ENCODE assay signal across 20 cellular contexts in the genomic region with DNA sequence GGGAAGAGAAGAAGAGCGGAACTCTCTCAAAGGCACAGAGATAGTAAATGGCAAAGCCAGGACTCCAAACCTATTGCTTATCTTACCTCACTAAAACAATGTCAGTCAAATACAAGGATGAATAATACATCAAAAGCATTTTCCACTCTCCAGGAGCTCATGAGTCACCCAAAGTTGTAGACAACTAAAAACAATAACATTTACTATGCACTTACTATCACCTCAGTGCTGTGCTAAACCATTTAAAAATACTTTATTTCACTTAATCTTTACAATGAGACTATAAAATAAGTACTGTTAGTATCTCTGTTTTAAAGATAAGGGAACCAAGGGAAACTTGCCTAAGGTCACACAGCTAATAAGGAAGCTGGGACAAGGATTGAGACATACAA.
DNase-seq lines count a peak whose midpoint lies in the region; ATAC-seq, FAIRE-seq and TF ChIP-seq lines count a peak whose summit lies in the region.
"Had no signal": no experiment of that assay in that cellular context is flagged by ENCODE, and none has a peak within 500 bp of the region (broad histone marks: within the 10 kb centered on the region; RNA-seq: fewer than 3 reads in every experiment).

No MANE protein-coding gene starts in this region.

- peak; percentile 5 for FAIRE-seq in keratinocyte (lab: Jason Lieb, UNC)
- FAIRE-seq: endometrium, GM12892, islet of Langerhans had no signal

- H3K9me1 ChIP-seq in keratinocyte (ENCODE audit: control insufficient read depth, extremely low read depth, insufficient read depth, low read length), result no peaks in the 10 kb centered on the region

- H3K27ac ChIP-seq in brain microvascular endothelial cell (no peak overlapping the region), keratinocyte (ENCODE audit: control insufficient read depth, insufficient read depth, low read length) (peak overlapping the region; percentile 70), esophagus muscularis mucosa (replicated peaks in 1 of 4) (no peak overlapping the region)
- H3K27ac ChIP-seq: skin epidermis had no signal

- H3K4me3 ChIP-seq in brain microvascular endothelial cell (ENCODE audit: low read depth, low read length) (no peak overlapping the region), keratinocyte (ENCODE audit: control insufficient read depth in 2 of 3, extremely low read depth in 1 of 3, insufficient read depth in 2 of 3, low read depth in 1 of 3, low read length in 3 of 3) (peak overlapping the region in 2 of 3 experiments; percentile 15 to 35), esophagus muscularis mucosa (no peak overlapping the region)
- H3K4me3 ChIP-seq: mucosa of descending colon, skin epidermis had no signal

- H3K9me3 ChIP-seq in keratinocyte (ENCODE audit: control insufficient read depth, low read depth, low read length) (no peaks in the 10 kb centered on the region), esophagus muscularis mucosa (no peaks in the 10 kb centered on the region)

- intact Hi-C loops in esophagus muscularis mucosa (cut with DNase I), result no loop called here

- dilution Hi-C loops in keratinocyte (cut with MboI; ENCODE audit: extremely low pct_ligation_motif_present, low sequenced_read_pairs), result no loop called here

- no peak for TF ChIP-seq POLR2A in esophagus muscularis mucosa (IDR thresholded peaks at IDR 0.05; ENCODE audit: low read depth)

- no peaks in the 10 kb centered on the region for H3K27me3 ChIP-seq in brain microvascular endothelial cell (replicated peaks)
- H3K27me3 ChIP-seq in keratinocyte (ENCODE audit: control insufficient read depth, extremely low read depth, insufficient read depth, low read length), result no peaks in the 10 kb centered on the region
- H3K27me3 ChIP-seq in esophagus muscularis mucosa, result no peaks in the 10 kb centered on the region

- no peak overlapping the region for H2AFZ ChIP-seq in keratinocyte (ENCODE audit: control insufficient read depth, low read length)

- WGBS in esophagus muscularis mucosa, result 76% methylated on average over 1 of the region's 1 CpG

- H4K20me1 ChIP-seq in keratinocyte (ENCODE audit: control insufficient read depth, extremely low read depth, insufficient read depth, low read length), result no peaks in the 10 kb centered on the region

- H3K4me1 ChIP-seq in keratinocyte (ENCODE audit: control insufficient read depth, extremely low read depth, insufficient read depth, low read length) (peaks cover 21% of the 10 kb centered on the region), esophagus muscularis mucosa (no peaks in the 10 kb centered on the region)

- in situ Hi-C loops in brain microvascular endothelial cell (cut with HindIII; ENCODE audit: low pct_ligation_motif_present, low sequenced_read_pairs), result no loop called here
- in situ Hi-C loops in ACHN (cut with HindIII; ENCODE audit: low pct_ligation_motif_present, low pct_unique_long_range_greater_than_20kb, low sequenced_read_pairs), result no loop called here

- no peak for ATAC-seq in GM18873 (IDR thresholded peaks at IDR 0.05; ENCODE audit: low FRiP score, unreplicated experiment)
- ATAC-seq: mucosa of descending colon; stimulated activated effector memory CD8-positive, alpha-beta T cell treated with anti-CD3 and anti-CD28 coated beads, Interleukin-12 subunit alpha, Interleukin-12 subunit beta, amount 100 ng/mL, for 72 hours had no signal

- TF ChIP-seq EP300 in esophagus muscularis mucosa (IDR thresholded peaks at IDR 0.05), result no peak

- H3K79me2 ChIP-seq in keratinocyte (ENCODE audit: control insufficient read depth, insufficient read depth, low read length), result no peaks in the 10 kb centered on the region

- H3K9ac ChIP-seq in keratinocyte (ENCODE audit: control insufficient read depth, extremely low read depth, insufficient read depth, low read length), result no peak overlapping the region

- H3K36me3 ChIP-seq in brain microvascular endothelial cell (replicated peaks), result no peaks in the 10 kb centered on the region
- no peaks in the 10 kb centered on the region for H3K36me3 ChIP-seq in keratinocyte (ENCODE audit: control insufficient read depth in 2 of 2, extremely low read depth in 1 of 2, insufficient read depth in 2 of 2, low read length in 2 of 2)
- H3K36me3 ChIP-seq in esophagus muscularis mucosa, result no peaks in the 10 kb centered on the region

- H3K4me2 ChIP-seq in keratinocyte (ENCODE audit: control insufficient read depth, extremely low read depth, insufficient read depth, low read depth, low read length), result peak overlapping the region; percentile 70

- TF ChIP-seq CTCF in brain microvascular endothelial cell (IDR thresholded peaks at IDR 0.05; ENCODE audit: low read depth, low read length, missing control alignments) (no peak), keratinocyte (optimal IDR thresholded peaks at IDR 0.05 in 1 of 3, IDR thresholded peaks at IDR 0.05 in 1 of 3, conservative IDR thresholded peaks at IDR 0.05 in 1 of 3; ENCODE audit: extremely low read depth in 1 of 3, insufficient read depth in 2 of 3, low read length in 3 of 3) (no peak), esophagus muscularis mucosa (IDR thresholded peaks at IDR 0.05) (no peak)

- DNase-seq in DMS53 treated with DMSO at 0.1 percent for 48 hours (lab: John Stamatoyannopoulos, UW; ENCODE audit: unreplicated experiment), result peak; percentile 33
- peak; percentile 88 for DNase-seq in M059J (ENCODE audit: low read depth)
- DNase-seq in brain microvascular endothelial cell, result peak; percentile 2
- peak; percentile 35 for DNase-seq in keratinocyte (ENCODE audit: low read depth, low spot score)
- no peak for DNase-seq in esophagus muscularis mucosa (ENCODE audit: extremely low spot score)
- no peak for DNase-seq in ACHN
- DNase-seq in AG08395 (ENCODE audit: low spot score), result no peak
- DNase-seq: activated CD4-positive, alpha-beta T cell treated with anti-CD3 and anti-CD28 coated beads for 48 hours; CD8-positive, alpha-beta memory T cell; glutamatergic neuron; GOT3; KBM-7; mucosa of descending colon; nucleus accumbens had no signal

Comparison
In these comparisons a context has a peak if more than half of its experiments do, and no peak if none do; other contexts are left out.
1. DNase-seq: peak in DMS53 treated with DMSO at 0.1 percent for 48 hours (single experiment), M059J (single experiment), brain microvascular endothelial cell (single experiment) and keratinocyte (single experiment); none in esophagus muscularis mucosa (single experiment), ACHN (single experiment) and AG08395 (single experiment).
2. H3K4me3 ChIP-seq: peak in keratinocyte (2 of 3); none in brain microvascular endothelial cell (single experiment) and esophagus muscularis mucosa (0 of 4).